In the genomic region with DNA sequence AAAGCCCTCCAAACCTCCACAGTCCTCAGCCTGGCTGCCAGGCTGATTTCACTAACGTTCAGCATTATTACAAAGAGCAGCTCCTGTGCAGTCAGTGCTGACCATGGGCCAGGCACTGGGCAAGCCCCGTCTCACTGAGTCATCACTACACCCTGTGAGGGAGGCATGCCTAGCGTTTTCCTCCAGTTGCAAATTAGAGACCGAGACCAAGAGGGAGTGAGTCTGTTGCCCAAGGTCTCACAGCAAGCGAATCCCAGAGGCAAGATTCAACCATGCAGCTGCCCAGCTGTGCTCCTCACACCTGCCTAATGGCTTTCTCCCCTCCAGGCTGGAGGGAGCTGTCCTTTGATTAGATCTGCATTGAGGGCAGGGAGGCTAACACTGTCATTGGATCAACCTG, we compare ENCODE assay signal across 13 cellular contexts.
DNase-seq lines count a peak whose midpoint lies in the region; ATAC-seq, FAIRE-seq and TF ChIP-seq lines count a peak whose summit lies in the region.
"Had no signal": no experiment of that assay in that cellular context is flagged by ENCODE, and none has a peak within 500 bp of the region (broad histone marks: within the 10 kb centered on the region; RNA-seq: fewer than 3 reads in every experiment).

No MANE protein-coding gene starts in this region.

- POLR2A ChIA-PET in H1 (lab: Charles Lee; ENCODE audit: partially characterized antibody): no interaction called here

- 38% methylated on average over 5 of the region's 5 CpGs; no CpG with 5 or more reads in 1 of the 2 experiments for WGBS in H1 (ENCODE audit: extremely low coverage in 1 of 2, insufficient coverage in 1 of 2, insufficient read length in 1 of 2, insufficient replicate concordance in 2 of 2, low coverage in 1 of 2, low lambda C conversion rate in 2 of 2, missing lambda C conversion rate in 1 of 2), 2 experiments
- 2% methylated on average over 5 of the region's 5 CpGs for WGBS in mesenchymal stem cell

- H2BK20ac ChIP-seq in H1 (ENCODE audit: low read length): 0 out of 2 replicates have a peak overlapping the region, but pooled peaks have one; percentile 55

- H2AK5ac ChIP-seq in H1 (ENCODE audit: low read depth, low read length) (0 out of 2 replicates have a peak overlapping the region, but pooled peaks have one; percentile 82), mesenchymal stem cell (ENCODE audit: low read length, severe bottlenecking) (no peak overlapping the region)

- H4K20me1 ChIP-seq in H1 (replicated peaks in 1 of 2; ENCODE audit: control insufficient read depth in 1 of 2, insufficient read depth in 2 of 2, low read length in 2 of 2): no peaks in the 10 kb centered on the region

- intact Hi-C loops in gastrocnemius medialis (cut with DNase I; ENCODE audit: low total_unique reads): no loop called here

- peaks cover 0 to 11% (median 5%) of the 10 kb centered on the region in 4 experiments; a peak in 6 of 7 replicates for H3K4me1 ChIP-seq in H1 (replicated peaks in 1 of 4; ENCODE audit: control insufficient read depth in 3 of 4, insufficient read depth in 4 of 4, low read length in 3 of 4)
- no peaks in the 10 kb centered on the region for H3K4me1 ChIP-seq in mesenchymal stem cell (ENCODE audit: control insufficient read depth, insufficient read depth, low read depth, low read length)
- no peaks in the 10 kb centered on the region for H3K4me1 ChIP-seq in gastrocnemius medialis
- H3K4me1 ChIP-seq: ascending aorta, right atrium auricular region had no signal

- H3K14ac ChIP-seq in H1 (ENCODE audit: insufficient read length): no peak overlapping the region
- H3K14ac ChIP-seq in mesenchymal stem cell (ENCODE audit: low read length in 2 of 2): no peak overlapping the region

- no peaks in the 10 kb centered on the region for H3K79me2 ChIP-seq in H1 (ENCODE audit: control insufficient read depth in 1 of 2, insufficient read depth in 2 of 2, low read length in 2 of 2)

- TF ChIP-seq RAD21 in H1 (IDR thresholded peaks at IDR 0.05 in 1 of 2, conservative IDR thresholded peaks at IDR 0.05 in 1 of 2; ENCODE audit: low read depth in 2 of 2, low read length in 2 of 2): no peak; a peak in 1 of 4 replicates

- H4K8ac ChIP-seq in H1 (ENCODE audit: extremely low read depth, insufficient read depth, low read length) (no peak overlapping the region), mesenchymal stem cell (ENCODE audit: low read length) (no peak overlapping the region)

- H3K9ac ChIP-seq in H1 (replicated peaks in 1 of 4; ENCODE audit: extremely low read depth in 1 of 4, low read depth in 3 of 4, low read length in 3 of 4): no peak overlapping the region; a peak in 1 of 7 replicates
- H3K9ac ChIP-seq in mesenchymal stem cell (ENCODE audit: low read length): no peak overlapping the region

- no peak overlapping the region for H4K5ac ChIP-seq in H1 (ENCODE audit: insufficient read length, low read depth, low read length)

- H2AFZ ChIP-seq in H1 (ENCODE audit: low read length) (peak overlapping the region; percentile 28; the same call in 1 of the 2 replicates), mesenchymal stem cell (ENCODE audit: low read depth, low read length) (no peak overlapping the region)

- peak overlapping the region; percentile 67; the same call in 1 of the 2 replicates for H3K18ac ChIP-seq in H1 (ENCODE audit: extremely low read depth, low read length)
- H3K18ac ChIP-seq in mesenchymal stem cell (ENCODE audit: low read depth in 1 of 2, low read length in 2 of 2): no peak overlapping the region

- TF ChIP-seq POLR2A in H1 (IDR thresholded peaks at IDR 0.05; ENCODE audit: control extremely low read depth in 1 of 2, low read depth in 2 of 2, low read length in 2 of 2): no peak
- no peak for TF ChIP-seq POLR2A in gastrocnemius medialis (IDR thresholded peaks at IDR 0.05)

- H2BK120ac ChIP-seq in H1 (replicated peaks; ENCODE audit: low read depth, low read length) (no peak overlapping the region), mesenchymal stem cell (ENCODE audit: low read depth, low read length) (no peak overlapping the region)

- H3K9me3 ChIP-seq in H1 (ENCODE audit: insufficient read depth in 2 of 2, low read depth in 1 of 2, low read length in 1 of 2) (no peaks in the 10 kb centered on the region), mesenchymal stem cell (ENCODE audit: control insufficient read depth, low read length) (no peaks in the 10 kb centered on the region), gastrocnemius medialis (no peaks in the 10 kb centered on the region)
- H3K9me3 ChIP-seq: ascending aorta, right atrium auricular region had no signal

- no peak overlapping the region; a peak in 1 of 4 replicates for H3K4me2 ChIP-seq in H1 (ENCODE audit: insufficient read depth in 1 of 2, low read depth in 2 of 2, low read length in 2 of 2)
- H3K4me2 ChIP-seq in mesenchymal stem cell (ENCODE audit: low read length, poor library complexity, severe bottlenecking): no peak overlapping the region

- no peak overlapping the region for H3K4me3 ChIP-seq in H1 (ENCODE audit: extremely low read depth in 1 of 4, insufficient read depth in 2 of 4, low read depth in 3 of 4, low read length in 4 of 4)
- H3K4me3 ChIP-seq in mesenchymal stem cell (ENCODE audit: insufficient read depth in 1 of 2, low read depth in 1 of 2, low read length in 2 of 2): no peak overlapping the region
- H3K4me3 ChIP-seq in gastrocnemius medialis: no peak overlapping the region
- H3K4me3 ChIP-seq: ascending aorta, right atrium auricular region had no signal

- in situ Hi-C loops in gastrocnemius medialis (cut with MboI; ENCODE audit: low sequenced_read_pairs in 4 of 4): no loop called here

- FAIRE-seq in H1 (lab: Jason Lieb, UNC): peak; percentile 65

- DNase-seq in EL: peak; percentile 75
- peak; percentile 38 for DNase-seq in NCI-H226
- DNase-seq in H1 (ENCODE audit: low read depth in 1 of 2, low spot score in 2 of 2): peak in 1 of 2 experiments; percentile 27
- peak; percentile 10 for DNase-seq in myocyte (ENCODE audit: low read depth)
- no peak for DNase-seq in LoVo (ENCODE audit: low spot score)
- DNase-seq in mesenchymal stem cell: no peak
- no peak for DNase-seq in gastrocnemius medialis
- DNase-seq: activated CD4-positive, CD25-positive, alpha-beta regulatory T cell; CD8-positive, alpha-beta memory T cell; NCI-H510A treated with DMSO at 0.1 percent for 48 hours had no signal

- 0 out of 2 replicates have a peak overlapping the region, but pooled peaks have one; percentile 31 for H2BK15ac ChIP-seq in H1 (ENCODE audit: low read length)
- H2BK15ac ChIP-seq in mesenchymal stem cell (ENCODE audit: low read depth, poor library complexity, severe bottlenecking): no peak overlapping the region

- no peak for ATAC-seq in gastrocnemius medialis
- no peak for ATAC-seq in HG03159 (IDR thresholded peaks at IDR 0.05; ENCODE audit: unreplicated experiment)

- H4K91ac ChIP-seq in H1 (replicated peaks; ENCODE audit: insufficient read length, low read length): no peak overlapping the region
- no peak overlapping the region for H4K91ac ChIP-seq in mesenchymal stem cell (ENCODE audit: low read length)

- H3K79me1 ChIP-seq in H1 (ENCODE audit: low read depth, low read length): no peaks in the 10 kb centered on the region
- H3K79me1 ChIP-seq in mesenchymal stem cell (replicated peaks; ENCODE audit: low read length, poor library complexity, severe bottlenecking): no peaks in the 10 kb centered on the region

- H3K27ac ChIP-seq in H1 (ENCODE audit: low read depth, low read length): no peak overlapping the region
- no peak overlapping the region for H3K27ac ChIP-seq in mesenchymal stem cell (ENCODE audit: low read length, poor library complexity, severe bottlenecking)
- H3K27ac ChIP-seq in gastrocnemius medialis: no peak overlapping the region
- H3K27ac ChIP-seq: ascending aorta, right atrium auricular region had no signal

- CTCF ChIA-PET in H1 (lab: Charles Lee; ENCODE audit: partially characterized antibody): interaction anchor here (1.4 to 1.5 kb wide), 2 partner anchors 45 to 239 kb away, joined by 3 to 4 read pairs; no protein-coding TSS in a partner anchor

- 0 out of 2 replicates have a peak overlapping the region, but pooled peaks have one; percentile 27 for H2BK12ac ChIP-seq in H1 (ENCODE audit: low read depth, low read length)
- H2BK12ac ChIP-seq in mesenchymal stem cell (ENCODE audit: low read length in 2 of 2): no peak overlapping the region

- H3K36me3 ChIP-seq in H1 (ENCODE audit: control insufficient read depth in 2 of 4, insufficient read depth in 4 of 4, low read length in 3 of 4) (no peaks in the 10 kb centered on the region), mesenchymal stem cell (ENCODE audit: control insufficient read depth in 1 of 2, insufficient read depth in 2 of 2, low read depth in 1 of 2, low read length in 2 of 2) (no peaks in the 10 kb centered on the region), gastrocnemius medialis (no peaks in the 10 kb centered on the region)
- H3K36me3 ChIP-seq: ascending aorta, right atrium auricular region had no signal

- TF ChIP-seq EP300 in H1 (IDR thresholded peaks at IDR 0.05; ENCODE audit: borderline replicate concordance in 1 of 2, low read depth in 2 of 2, low read length in 2 of 2): no peak

- H3K23ac ChIP-seq in H1 (ENCODE audit: insufficient read length) (no peak overlapping the region), mesenchymal stem cell (ENCODE audit: low read length in 2 of 2) (peak overlapping the region in 1 of 2 experiments; percentile 46)

- H3K4ac ChIP-seq in H1 (replicated peaks; ENCODE audit: insufficient read length, low read depth, low read length) (no peak overlapping the region), mesenchymal stem cell (ENCODE audit: low read depth in 1 of 2, low read length in 2 of 2) (no peak overlapping the region)

- TF ChIP-seq CTCF in H1 (IDR thresholded peaks at IDR 0.05; ENCODE audit: control extremely low read depth in 1 of 3, insufficient read depth in 1 of 3, low read depth in 1 of 3, low read length in 3 of 3) (no peak), gastrocnemius medialis (IDR thresholded peaks at IDR 0.05 in 4 of 5, conservative IDR thresholded peaks at IDR 0.05 in 1 of 5) (no peak)

- no peak overlapping the region for H3K56ac ChIP-seq in H1 (replicated peaks; ENCODE audit: insufficient read length, low read depth, low read length)

- H3K23me2 ChIP-seq in H1 (ENCODE audit: low read depth, low read length): no peaks in the 10 kb centered on the region

- H2BK5ac ChIP-seq in H1 (ENCODE audit: low read depth, low read length) (0 out of 2 replicates have a peak overlapping the region, but pooled peaks have one; percentile 35), mesenchymal stem cell (ENCODE audit: low read depth, low read length, poor library complexity, severe bottlenecking) (no peak overlapping the region)

- H3K27me3 ChIP-seq in H1 (replicated peaks in 1 of 4; ENCODE audit: control insufficient read depth in 3 of 4, extremely low read depth in 1 of 4, insufficient read depth in 3 of 4, low read length in 3 of 4): no peaks in the 10 kb centered on the region; a peak in 2 of 7 replicates
- H3K27me3 ChIP-seq in mesenchymal stem cell (ENCODE audit: control insufficient read depth in 1 of 2, insufficient read depth in 1 of 2, low read length in 2 of 2): peaks cover 21 to 56% of the 10 kb centered on the region in 2 experiments
- H3K27me3 ChIP-seq in gastrocnemius medialis: peaks cover 0 to 14% (median 6%) of the 10 kb centered on the region in 3 donors
- H3K27me3 ChIP-seq: ascending aorta had no signal

TF ChIP-seq in H1, 55 proteins besides CTCF, POLR2A, EP300 and RAD21 (continues in another document):
- 0 out of 4 replicates have a peak, but pooled peaks of 1 of the 2 experiments have one; percentile 21 for TF ChIP-seq HDAC2 (IDR thresholded peaks at IDR 0.05; ENCODE audit: borderline replicate concordance in 1 of 2, low read depth in 2 of 2, low read length in 2 of 2)

Comparison
In these comparisons a context has a peak if more than half of its experiments do, and no peak if none do; other contexts are left out.
1. DNase-seq: peak in EL (single experiment), NCI-H226 (single experiment) and myocyte (single experiment); none in LoVo (single experiment), mesenchymal stem cell (single experiment) and gastrocnemius medialis (0 of 2).